39 cellular contexts compared by ENCODE assay signal in the genomic region with DNA sequence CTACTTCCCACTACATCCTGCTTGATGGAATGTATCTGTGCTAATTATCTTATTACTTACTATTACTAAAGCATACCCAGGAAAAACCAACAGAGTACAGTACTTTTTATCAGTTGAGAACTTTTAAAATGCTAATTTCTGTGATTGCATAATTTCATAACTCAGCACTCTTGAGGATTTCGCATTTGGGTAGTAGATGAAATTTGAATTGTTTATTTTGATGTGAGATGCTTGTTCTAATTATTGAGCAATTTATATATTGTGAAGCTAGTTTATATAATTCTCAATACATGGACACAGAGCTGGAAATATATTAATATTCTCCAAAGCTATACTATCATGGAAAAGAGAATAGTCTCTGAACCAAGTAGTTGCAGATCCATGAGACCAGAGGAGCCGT.
"Had no signal": no experiment of that assay in that cellular context is flagged by ENCODE, and none has a peak within 500 bp of the region (broad histone marks: within the 10 kb centered on the region; RNA-seq: fewer than 3 reads in every experiment).

No MANE protein-coding gene starts in this region.

- H3K36me3 ChIP-seq: adrenal gland, ascending aorta, brain microvascular endothelial cell, breast epithelium, cardiac muscle cell had no signal

- ATAC-seq: activated naive CD4-positive, alpha-beta T cell treated with anti-CD3 and anti-CD28 coated beads, Interleukin-2, amount 50 U/mL, for 72 hours; activated naive CD8-positive, alpha-beta T cell treated with anti-CD3 and anti-CD28 coated beads, Interleukin-2, amount 50 U/mL, for 24 hours; activated T-cell treated with anti-CD3 and anti-CD28 coated beads, Interleukin-2, amount 50 U/mL, for 4 hours; activated T-cell treated with anti-CD3 and anti-CD28 coated beads, Interleukin-2, amount 50 U/mL, for 72 hours; activated T-helper 17 cell treated with anti-CD3 and anti-CD28 coated beads, Interleukin-2, amount 50 U/mL, for 72 hours; body of pancreas had no signal

- H3K9me3 ChIP-seq: adrenal gland, ascending aorta, body of pancreas, breast epithelium had no signal

- DNase-seq: activated effector memory CD4-positive, alpha-beta T cell treated with anti-CD3 and anti-CD28 coated beads, Interleukin-2, amount 50 U/mL, for 16 hours; activated effector memory CD4-positive, alpha-beta T cell treated with Interleukin-2 at 50 U/mL for 16 hours; activated gamma-delta T cell; activated gamma-delta T cell treated with Interleukin-2 at 50 U/mL for 16 hours; activated naive CD4-positive, alpha-beta T cell; activated naive CD4-positive, alpha-beta T cell treated with anti-CD3 and anti-CD28 coated beads for 36 hours; activated naive CD4-positive, alpha-beta T cell treated with anti-CD3 and anti-CD28 coated beads, Interleukin-2, amount 10 ng/mL, durations not matched to agents 7 days and 5 days; activated naive CD4-positive, alpha-beta T cell treated with anti-CD3 and anti-CD28 coated beads, Interleukin-2, amount 50 U/mL, for 16 hours; activated naive CD4-positive, alpha-beta T cell treated with Interleukin-2 at 50 U/mL for 16 hours; activated naive CD8-positive, alpha-beta T cell treated with anti-CD3 and anti-CD28 coated beads for 36 hours; activated naive CD8-positive, alpha-beta T cell treated with anti-CD3 and anti-CD28 coated beads, Interleukin-2, amount 10 ng/mL, durations not matched to agents 7 days and 5 days; activated naive CD8-positive, alpha-beta T cell treated with anti-CD3 and anti-CD28 coated beads, Interleukin-2, amount 50 U/mL, for 24 hours; activated T-cell treated with anti-CD3 and anti-CD28 coated beads, Interleukin-2, amount 50 U/mL, for 24 hours; activated T-cell treated with anti-CD3 and anti-CD28 coated beads, Interleukin-2, amount 50 U/mL, for 4 hours; activated T-cell treated with anti-CD3 and anti-CD28 coated beads, Interleukin-2, amount 50 U/mL, for 48 hours; activated T-cell treated with anti-CD3 and anti-CD28 coated beads, Interleukin-2, amount 50 U/mL, for 72 hours; adrenal gland; amniotic stem cell; amygdala; anterior cingulate cortex; aorta; body of pancreas; brain microvascular endothelial cell; caudate nucleus; central memory CD4-positive, alpha-beta T cell; cerebellar nuclear complex had no signal

- H3K36me3 Mint-ChIP-seq: activated naive CD4-positive, alpha-beta T cell treated with anti-CD3 and anti-CD28 coated beads, Interleukin-2, amount 10 ng/mL, durations not matched to agents 7 days and 5 days; activated naive CD4-positive, alpha-beta T cell treated with anti-CD3 and anti-CD28 coated beads, Interleukin-2, amount 50 U/mL, for 24 hours; activated naive CD4-positive, alpha-beta T cell treated with anti-CD3 and anti-CD28 coated beads, Interleukin-2, amount 50 U/mL, for 72 hours; activated naive CD8-positive, alpha-beta T cell; activated naive CD8-positive, alpha-beta T cell treated with anti-CD3 and anti-CD28 coated beads for 36 hours; activated naive CD8-positive, alpha-beta T cell treated with anti-CD3 and anti-CD28 coated beads, Interleukin-2, amount 10 ng/mL, durations not matched to agents 7 days and 5 days; brain had no signal

- FAIRE-seq: astrocyte, bronchial epithelial cell had no signal

- H3K27me3 ChIP-seq: adrenal gland, ascending aorta, body of pancreas, brain microvascular endothelial cell, breast epithelium, cardiac muscle cell had no signal

- H3K27ac ChIP-seq: adrenal gland, ascending aorta, body of pancreas, brain microvascular endothelial cell, breast epithelium, cardiac muscle cell had no signal

- H3K4me3 Mint-ChIP-seq: activated naive CD4-positive, alpha-beta T cell treated with anti-CD3 and anti-CD28 coated beads for 36 hours; activated naive CD4-positive, alpha-beta T cell treated with anti-CD3 and anti-CD28 coated beads, Interleukin-2, amount 10 ng/mL, durations not matched to agents 7 days and 5 days; activated naive CD4-positive, alpha-beta T cell treated with anti-CD3 and anti-CD28 coated beads, Interleukin-2, amount 50 U/mL, for 24 hours; activated naive CD8-positive, alpha-beta T cell; activated naive CD8-positive, alpha-beta T cell treated with anti-CD3 and anti-CD28 coated beads for 36 hours; activated naive CD8-positive, alpha-beta T cell treated with anti-CD3 and anti-CD28 coated beads, Interleukin-2, amount 10 ng/mL, durations not matched to agents 7 days and 5 days; activated naive CD8-positive, alpha-beta T cell treated with anti-CD3 and anti-CD28 coated beads, Interleukin-2, amount 50 U/mL, for 24 hours; activated T-cell treated with anti-CD3 and anti-CD28 coated beads, Interleukin-2, amount 50 U/mL, for 24 hours; activated T-cell treated with anti-CD3 and anti-CD28 coated beads, Interleukin-2, amount 50 U/mL, for 4 hours; activated T-cell treated with anti-CD3 and anti-CD28 coated beads, Interleukin-2, amount 50 U/mL, for 72 hours; activated T-helper 1 cell treated with anti-CD3 and anti-CD28 coated beads, Interleukin-12 subunit alpha, Interleukin-12 subunit beta, Interleukin-2, Interleukin-4 antibody, amounts not matched to agents 30 ng/mL and 10 ng/mL and 1 ng/mL, durations not matched to agents 14 hours and 24 hours and 36 hours; activated T-helper 17 cell treated with anti-CD3 and anti-CD28 coated beads, Interleukin-2, amount 50 U/mL, for 72 hours; brain; central memory CD8-positive, alpha-beta T cell had no signal

- H3K27ac Mint-ChIP-seq: activated naive CD4-positive, alpha-beta T cell treated with anti-CD3 and anti-CD28 coated beads for 36 hours; activated naive CD4-positive, alpha-beta T cell treated with anti-CD3 and anti-CD28 coated beads, Interleukin-2, amount 10 ng/mL, durations not matched to agents 7 days and 5 days; activated naive CD4-positive, alpha-beta T cell treated with anti-CD3 and anti-CD28 coated beads, Interleukin-2, amount 50 U/mL, for 24 hours; activated naive CD4-positive, alpha-beta T cell treated with anti-CD3 and anti-CD28 coated beads, Interleukin-2, amount 50 U/mL, for 72 hours; activated naive CD8-positive, alpha-beta T cell; activated naive CD8-positive, alpha-beta T cell treated with anti-CD3 and anti-CD28 coated beads for 36 hours; activated naive CD8-positive, alpha-beta T cell treated with anti-CD3 and anti-CD28 coated beads, Interleukin-2, amount 10 ng/mL, durations not matched to agents 7 days and 5 days; activated naive CD8-positive, alpha-beta T cell treated with anti-CD3 and anti-CD28 coated beads, Interleukin-2, amount 50 U/mL, for 24 hours; activated T-cell treated with anti-CD3 and anti-CD28 coated beads, Interleukin-2, amount 50 U/mL, for 24 hours; activated T-cell treated with anti-CD3 and anti-CD28 coated beads, Interleukin-2, amount 50 U/mL, for 72 hours; activated T-helper 1 cell treated with anti-CD3 and anti-CD28 coated beads, Interleukin-12 subunit alpha, Interleukin-12 subunit beta, Interleukin-2, Interleukin-4 antibody, amounts not matched to agents 30 ng/mL and 10 ng/mL and 1 ng/mL, durations not matched to agents 14 hours and 24 hours and 36 hours; activated T-helper 17 cell treated with anti-CD3 and anti-CD28 coated beads, Interleukin-2, amount 50 U/mL, for 72 hours; activated T-helper 2 cell treated with anti-CD3 and anti-CD28 coated beads, Interferon-gamma antibody, Interleukin-2, Interleukin-4, amounts not matched to agents 10 μg/mL and 5 μg/mL and 100 μg/mL, durations not matched to agents 14 hours and 24 hours and 36 hours; brain had no signal

- H3K4me1 ChIP-seq: adrenal gland, ascending aorta, body of pancreas, breast epithelium had no signal

- H3K9me3 Mint-ChIP-seq: activated naive CD4-positive, alpha-beta T cell treated with anti-CD3 and anti-CD28 coated beads for 36 hours; activated naive CD4-positive, alpha-beta T cell treated with anti-CD3 and anti-CD28 coated beads, Interleukin-2, amount 10 ng/mL, durations not matched to agents 7 days and 5 days; activated naive CD4-positive, alpha-beta T cell treated with anti-CD3 and anti-CD28 coated beads, Interleukin-2, amount 50 U/mL, for 24 hours; activated naive CD4-positive, alpha-beta T cell treated with anti-CD3 and anti-CD28 coated beads, Interleukin-2, amount 50 U/mL, for 72 hours; activated naive CD8-positive, alpha-beta T cell treated with anti-CD3 and anti-CD28 coated beads for 36 hours; activated naive CD8-positive, alpha-beta T cell treated with anti-CD3 and anti-CD28 coated beads, Interleukin-2, amount 10 ng/mL, durations not matched to agents 7 days and 5 days; activated naive CD8-positive, alpha-beta T cell treated with anti-CD3 and anti-CD28 coated beads, Interleukin-2, amount 50 U/mL, for 24 hours; activated T-cell treated with anti-CD3 and anti-CD28 coated beads, Interleukin-2, amount 50 U/mL, for 24 hours; activated T-cell treated with anti-CD3 and anti-CD28 coated beads, Interleukin-2, amount 50 U/mL, for 4 hours; activated T-cell treated with anti-CD3 and anti-CD28 coated beads, Interleukin-2, amount 50 U/mL, for 72 hours; activated T-helper 1 cell treated with anti-CD3 and anti-CD28 coated beads, Interleukin-12 subunit alpha, Interleukin-12 subunit beta, Interleukin-2, Interleukin-4 antibody, amounts not matched to agents 30 ng/mL and 10 ng/mL and 1 ng/mL, durations not matched to agents 14 hours and 24 hours and 36 hours; activated T-helper 17 cell treated with anti-CD3 and anti-CD28 coated beads, Interleukin-2, amount 50 U/mL, for 72 hours; activated T-helper 2 cell treated with anti-CD3 and anti-CD28 coated beads, Interferon-gamma antibody, Interleukin-2, Interleukin-4, amounts not matched to agents 10 μg/mL and 5 μg/mL and 100 μg/mL, durations not matched to agents 14 hours and 24 hours and 36 hours; central memory CD8-positive, alpha-beta T cell had no signal

- H3K4me3 ChIP-seq: adrenal gland, ascending aorta, body of pancreas, breast epithelium, cardiac muscle cell had no signal

- H3K27me3 Mint-ChIP-seq: activated naive CD4-positive, alpha-beta T cell treated with anti-CD3 and anti-CD28 coated beads, Interleukin-2, amount 50 U/mL, for 24 hours; activated naive CD8-positive, alpha-beta T cell treated with anti-CD3 and anti-CD28 coated beads for 36 hours; activated naive CD8-positive, alpha-beta T cell treated with anti-CD3 and anti-CD28 coated beads, Interleukin-2, amount 10 ng/mL, durations not matched to agents 7 days and 5 days; activated naive CD8-positive, alpha-beta T cell treated with anti-CD3 and anti-CD28 coated beads, Interleukin-2, amount 50 U/mL, for 24 hours; activated T-cell treated with anti-CD3 and anti-CD28 coated beads, Interleukin-2, amount 50 U/mL, for 24 hours had no signal

- H3K4me1 Mint-ChIP-seq: activated naive CD4-positive, alpha-beta T cell treated with anti-CD3 and anti-CD28 coated beads, Interleukin-2, amount 10 ng/mL, durations not matched to agents 7 days and 5 days; activated naive CD4-positive, alpha-beta T cell treated with anti-CD3 and anti-CD28 coated beads, Interleukin-2, amount 50 U/mL, for 24 hours; activated naive CD8-positive, alpha-beta T cell treated with anti-CD3 and anti-CD28 coated beads for 36 hours; activated naive CD8-positive, alpha-beta T cell treated with anti-CD3 and anti-CD28 coated beads, Interleukin-2, amount 10 ng/mL, durations not matched to agents 7 days and 5 days; activated naive CD8-positive, alpha-beta T cell treated with anti-CD3 and anti-CD28 coated beads, Interleukin-2, amount 50 U/mL, for 24 hours; activated T-helper 17 cell treated with anti-CD3 and anti-CD28 coated beads, Interleukin-2, amount 50 U/mL, for 72 hours; brain; central memory CD8-positive, alpha-beta T cell had no signal
